2 cellular contexts compared by ENCODE assay signal in the genomic region with DNA sequence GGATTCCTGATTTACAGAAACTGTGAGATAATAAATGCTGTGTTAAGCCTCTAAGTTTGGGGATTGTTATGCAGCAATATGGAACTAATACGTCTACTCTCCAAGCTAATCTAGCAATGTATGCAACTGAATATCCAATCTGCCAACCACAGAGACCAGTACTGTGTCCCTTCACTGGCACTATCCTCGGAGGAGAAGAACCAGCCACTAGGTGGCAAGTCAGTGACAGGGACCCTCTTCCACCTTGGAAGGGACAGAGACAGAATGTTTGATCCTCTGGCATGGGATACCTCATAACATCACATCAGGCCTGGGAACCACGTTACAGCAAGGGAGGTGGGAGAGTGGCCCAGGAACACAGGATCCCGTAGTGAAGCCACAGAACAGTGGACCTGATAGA.
TF ChIP-seq lines count a peak whose summit lies in the region.

No MANE protein-coding gene starts in this region.

TF ChIP-seq in HepG2, 621 proteins besides CTCF, POLR2A, EP300 and RAD21 (continued from another document):
- TF ChIP-seq ZNF530 (CRISPR knock-in tag; IDR thresholded peaks at IDR 0.05; ENCODE audit: low read depth) = no peak
- no peak for TF ChIP-seq XBP1 (CRISPR knock-in tag; IDR thresholded peaks at IDR 0.05)
- no peak for TF ChIP-seq TCF7L2 (IDR thresholded peaks at IDR 0.05; ENCODE audit: low read depth, low read length)

TF ChIP-seq in K562, 482 proteins besides CTCF, POLR2A, EP300 and RAD21 (continued from another document):
- no peak for TF ChIP-seq ZNF717 (CRISPR knock-in tag; IDR thresholded peaks at IDR 0.05)
- TF ChIP-seq, protein P1, sequence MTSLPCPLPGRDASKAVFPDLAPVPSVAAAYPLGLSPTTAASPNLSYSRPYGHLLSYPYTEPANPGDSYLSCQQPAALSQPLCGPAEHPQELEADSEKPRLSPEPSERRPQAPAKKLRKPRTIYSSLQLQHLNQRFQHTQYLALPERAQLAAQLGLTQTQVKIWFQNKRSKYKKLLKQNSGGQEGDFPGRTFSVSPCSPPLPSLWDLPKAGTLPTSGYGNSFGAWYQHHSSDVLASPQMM (CRISPR knock-in tag; IDR thresholded peaks at IDR 0.05) = no peak
- no peak for TF ChIP-seq PTRF (tag; IDR thresholded peaks at IDR 0.05)
- TF ChIP-seq DPF2 (IDR thresholded peaks at IDR 0.05) = no peak
- TF ChIP-seq ILK (tag; IDR thresholded peaks at IDR 0.05; ENCODE audit: borderline replicate concordance, low read depth) = no peak
- no peak for TF ChIP-seq ETV1 (tag; conservative IDR thresholded peaks at IDR 0.05; ENCODE audit: low read depth)
- TF ChIP-seq, protein P2, sequence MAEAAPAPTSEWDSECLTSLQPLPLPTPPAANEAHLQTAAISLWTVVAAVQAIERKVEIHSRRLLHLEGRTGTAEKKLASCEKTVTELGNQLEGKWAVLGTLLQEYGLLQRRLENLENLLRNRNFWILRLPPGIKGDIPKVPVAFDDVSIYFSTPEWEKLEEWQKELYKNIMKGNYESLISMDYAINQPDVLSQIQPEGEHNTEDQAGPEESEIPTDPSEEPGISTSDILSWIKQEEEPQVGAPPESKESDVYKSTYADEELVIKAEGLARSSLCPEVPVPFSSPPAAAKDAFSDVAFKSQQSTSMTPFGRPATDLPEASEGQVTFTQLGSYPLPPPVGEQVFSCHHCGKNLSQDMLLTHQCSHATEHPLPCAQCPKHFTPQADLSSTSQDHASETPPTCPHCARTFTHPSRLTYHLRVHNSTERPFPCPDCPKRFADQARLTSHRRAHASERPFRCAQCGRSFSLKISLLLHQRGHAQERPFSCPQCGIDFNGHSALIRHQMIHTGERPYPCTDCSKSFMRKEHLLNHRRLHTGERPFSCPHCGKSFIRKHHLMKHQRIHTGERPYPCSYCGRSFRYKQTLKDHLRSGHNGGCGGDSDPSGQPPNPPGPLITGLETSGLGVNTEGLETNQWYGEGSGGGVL (CRISPR knock-in tag; IDR thresholded peaks at IDR 0.05) = no peak
- TF ChIP-seq HMG20A (CRISPR knock-in tag; conservative IDR thresholded peaks at IDR 0.05) = no peak
- no peak for TF ChIP-seq ZNF444 (CRISPR knock-in tag; IDR thresholded peaks at IDR 0.05)
- TF ChIP-seq NCOR1 (IDR thresholded peaks at IDR 0.05) = no peak
- TF ChIP-seq SAFB (IDR thresholded peaks at IDR 0.05; ENCODE audit: borderline replicate concordance, low read depth, low read length) = no peak
- TF ChIP-seq ATF7 (IDR thresholded peaks at IDR 0.05) = no peak
- TF ChIP-seq SMARCB1 (IDR thresholded peaks at IDR 0.05; ENCODE audit: insufficient read length, low read depth) = no peak
- no peak for TF ChIP-seq ZNF699 (CRISPR knock-in tag; IDR thresholded peaks at IDR 0.05; ENCODE audit: insufficient replicate concordance)
- no peak for TF ChIP-seq CREBBP (IDR thresholded peaks at IDR 0.05; ENCODE audit: low read depth, low read length)
- no peak for TF ChIP-seq MAFF (IDR thresholded peaks at IDR 0.05; ENCODE audit: low read length)
